Comparison of ENCODE assay signal across 8 cellular contexts in the genomic region with DNA sequence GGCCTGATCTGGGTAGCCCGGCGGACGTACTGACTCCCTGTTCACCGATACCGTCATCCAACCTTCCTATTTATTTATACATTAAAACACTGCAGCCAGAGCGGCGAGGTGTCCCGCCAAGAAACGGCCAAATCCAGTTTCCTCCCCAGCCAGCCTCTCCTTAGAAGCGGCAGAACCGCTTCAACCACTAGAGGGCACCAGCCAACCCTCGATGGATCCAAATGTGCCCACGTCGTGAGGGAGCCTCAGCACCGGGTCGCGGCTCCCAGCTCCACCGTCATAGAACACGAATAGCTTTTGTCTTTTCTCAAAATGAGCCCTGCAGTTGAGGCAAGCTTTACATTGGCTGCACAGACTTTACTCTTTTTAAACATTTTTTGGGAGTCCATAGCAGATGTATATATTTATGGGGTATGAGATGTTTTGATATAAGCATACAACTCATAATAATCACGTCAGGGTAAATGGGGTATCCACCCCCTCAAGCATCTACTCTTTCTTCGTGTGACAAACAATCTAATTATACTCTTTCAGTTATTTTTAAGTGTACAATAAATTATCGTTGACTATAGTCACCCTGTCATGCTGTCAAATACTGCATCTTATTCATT.
A peak's percentile ranks its signal among the peaks of the same experiment; 100 is the strongest.
DNase-seq lines count a peak whose midpoint lies in the region; ATAC-seq and TF ChIP-seq lines count a peak whose summit lies in the region.

No MANE protein-coding gene starts in this region.

- ATAC-seq in HG02798 (IDR thresholded peaks at IDR 0.05; ENCODE audit: poor library complexity, unreplicated experiment) = peak; percentile 93

- peak overlapping the region; percentile 40 for H3K4me3 ChIP-seq in retinal pigment epithelial cell (ENCODE audit: low read length)

- in situ Hi-C loops in GM13977 (cut with MboI; ENCODE audit: low pct_unique_long_range_greater_than_20kb, low sequenced_read_pairs, unreplicated experiment) = loop anchor here (5.0 kb wide), 1 partner anchor 248 kb away; no protein-coding TSS in a partner anchor

- TF ChIP-seq CTCF in GM13977 (IDR thresholded peaks at IDR 0.05; ENCODE audit: extremely low read depth, insufficient read depth, missing control alignments) = peak; percentile 90
- peak; percentile 96 for TF ChIP-seq CTCF in retinal pigment epithelial cell (conservative IDR thresholded peaks at IDR 0.05; ENCODE audit: low read depth, low read length)

- DNase-seq in GM13977 (ENCODE audit: low spot score) (peak; percentile 83), NCI-H1436 (lab: John Stamatoyannopoulos, UW) (peak; percentile 54), T-helper 2 cell (peak; percentile 27 to 73 (median 52)), anterior cingulate cortex (lab: John Stamatoyannopoulos, UW) (peak in 55 of 58 donors; percentile 7 to 83 (median 48)), hepatic stellate cell (ENCODE audit: low spot score) (peak; percentile 81), retinal pigment epithelial cell (ENCODE audit: low read depth) (peak; percentile 24), cortex of kidney (lab: John Stamatoyannopoulos, UW) (no peak)
